ENCODE assay signal across 8 cellular contexts in genomic region chr4:138199568-138200235, GRCh38. TPM values are rescaled to one million over a fixed set of nuclear protein-coding genes. Genes with fewer than 3 reads are reported as not detected.
DNase-seq lines count a peak whose midpoint lies in the region; ATAC-seq and TF ChIP-seq lines count a peak whose summit lies in the region.

No MANE protein-coding gene starts in this region.

- ATAC-seq in GM21619 (IDR thresholded peaks at IDR 0.05; ENCODE audit: unreplicated experiment) (peak; percentile 54), HG03025 (IDR thresholded peaks at IDR 0.05; ENCODE audit: low FRiP score, unreplicated experiment) (no peak)

- H3K4me3 ChIP-seq in fibroblast of the aortic adventitia (ENCODE audit: low read depth, low read length), result no peak overlapping the region

- TF ChIP-seq CTCF in fibroblast of the aortic adventitia (IDR thresholded peaks at IDR 0.05; ENCODE audit: insufficient read depth, low read length), result no peak

- DNase-seq in Daoy (ENCODE audit: low read depth) (peak; percentile 3), LoVo (ENCODE audit: low spot score) (peak; percentile 92), fibroblast of the aortic adventitia (ENCODE audit: low read depth) (peak; percentile 40), NCI-H1436 treated with DMSO at 0.1 percent for 48 hours (lab: John Stamatoyannopoulos, UW) (no peak), CD1c-positive myeloid dendritic cell (ENCODE audit: extremely low spot score) (no peak), NOMO-1 (lab: John Stamatoyannopoulos, UW; ENCODE audit: unreplicated experiment in 2 of 2) (no peak)

RNA-seq across cellular contexts. Expression of gene SLC7A11, which starts 42.4 kb away (rescaled TPM):
- total RNA-seq in Daoy (2014; rRNA removed; shearing (Covaris generic)), result 3.0 and 3.6 TPM in 2 replicates
- 21.8 and 118 TPM in 2 replicates for total RNA-seq in fibroblast of the aortic adventitia (ENCODE audit: low replicate concordance)

Comparison
In these comparisons a context has a peak if more than half of its experiments do, and no peak if none do; other contexts are left out.
1. DNase-seq: peak in Daoy (single experiment), LoVo (single experiment) and fibroblast of the aortic adventitia (single experiment); none in NCI-H1436 treated with DMSO at 0.1 percent for 48 hours (single experiment), CD1c-positive myeloid dendritic cell (single experiment) and NOMO-1 (0 of 2).